6 cellular contexts compared by ENCODE assay signal in the genomic region with DNA sequence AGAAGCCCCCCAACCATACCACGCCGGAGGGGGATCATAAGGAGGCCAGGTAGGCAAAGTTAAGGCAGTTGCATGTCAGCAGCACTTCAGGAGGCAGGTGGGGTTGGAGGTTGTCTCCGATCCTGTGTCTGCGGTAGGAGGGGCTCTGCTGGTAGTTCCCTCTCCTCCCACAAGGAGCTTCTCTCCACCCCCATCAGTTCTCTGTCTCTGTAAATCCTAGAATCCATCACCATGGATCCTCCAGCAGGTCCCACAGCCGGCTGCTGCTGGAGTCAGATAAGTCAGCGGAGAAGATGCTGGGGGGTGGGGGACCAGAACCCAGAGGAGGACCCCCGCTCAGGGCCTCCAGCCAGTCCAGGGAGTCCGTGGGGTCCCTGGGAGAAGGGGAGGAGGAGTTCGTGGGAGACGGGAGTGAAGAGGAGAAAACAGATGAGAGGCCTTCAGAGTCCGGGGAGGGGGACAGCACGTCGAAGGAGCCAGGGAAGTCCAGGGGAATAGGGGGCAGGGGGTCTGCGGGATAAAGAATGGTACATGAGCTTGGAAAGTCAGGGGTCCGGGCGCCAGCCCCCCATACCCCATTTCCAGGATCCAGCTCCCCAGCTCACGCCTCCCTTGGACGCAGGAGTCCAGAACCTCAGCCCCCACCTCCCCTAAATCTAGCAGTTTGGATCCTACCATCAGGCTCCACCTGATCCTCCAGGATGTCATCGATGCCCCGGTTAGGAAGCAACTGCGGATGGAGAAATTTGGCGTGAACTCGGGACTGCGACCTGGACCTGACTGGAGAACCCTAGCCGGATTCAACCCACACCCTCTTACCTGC. TPM values are rescaled to one million over a fixed set of nuclear protein-coding genes. Genes with fewer than 3 reads are reported as not detected.
DNase-seq lines count a peak whose midpoint lies in the region; ATAC-seq and TF ChIP-seq lines count a peak whose summit lies in the region.

No MANE protein-coding gene starts in this region.

- DNase-seq in HFFc6 (no peak), right lobe of liver (no peak), NCI-H1105 treated with DMSO at 0.1 percent for 48 hours (lab: John Stamatoyannopoulos, UW) (no peak), omental fat pad (ENCODE audit: low spot score) (no peak)
- DNase-seq in activated CD4-positive, alpha-beta memory T cell treated with anti-CD3 and anti-CD28 coated beads for 36 hours: no peak

- H3K27ac ChIP-seq in right lobe of liver: no peak overlapping the region

- H3K4me1 Mint-ChIP-seq in HFFc6 (ENCODE audit: low read depth): peaks cover 36% of the 10 kb centered on the region
- H3K4me1 Mint-ChIP-seq in activated CD4-positive, alpha-beta memory T cell treated with anti-CD3 and anti-CD28 coated beads for 36 hours (ENCODE audit: low read depth): peaks cover 11% of the 10 kb centered on the region

- peak; percentile 40; the same call in 1 of the 2 replicates for TF ChIP-seq CTCF in HFFc6 (IDR thresholded peaks at IDR 0.05)
- no peak for TF ChIP-seq CTCF in right lobe of liver (IDR thresholded peaks at IDR 0.05)
- TF ChIP-seq CTCF in omental fat pad (IDR thresholded peaks at IDR 0.05): no peak

- CTCF ChIA-PET in activated CD4-positive, alpha-beta memory T cell treated with anti-CD3 and anti-CD28 coated beads for 36 hours (lab: Charles Lee): interaction anchor here (0.6 to 3.8 kb wide), 6 partner anchors 11 to 123 kb away, joined by 3 to 14 read pairs (median 4); partner anchors contain the start of genes CA11 and HSD17B14

- peak overlapping the region; percentile 43 for H3K27ac Mint-ChIP-seq in HFFc6
- H3K27ac Mint-ChIP-seq in activated CD4-positive, alpha-beta memory T cell treated with anti-CD3 and anti-CD28 coated beads for 36 hours: no peak overlapping the region

- H3K4me1 ChIP-seq in right lobe of liver: peaks cover 0 to 3% (median 0%) of the 10 kb centered on the region in 4 donors

- intact Hi-C loops in activated CD4-positive, alpha-beta memory T cell treated with anti-CD3 and anti-CD28 coated beads for 36 hours (cut with micrococcal nuclease): no loop called here
- intact Hi-C loops in right lobe of liver (cut with DNase I): no loop called here

- TF ChIP-seq POLR2A in right lobe of liver (IDR thresholded peaks at IDR 0.05): no peak

- H3K4me3 Mint-ChIP-seq in HFFc6: peak overlapping the region; percentile 88
- H3K4me3 Mint-ChIP-seq in activated CD4-positive, alpha-beta memory T cell treated with anti-CD3 and anti-CD28 coated beads for 36 hours: peak overlapping the region; percentile 83

- H3K27me3 Mint-ChIP-seq in HFFc6 (ENCODE audit: insufficient read depth): no peaks in the 10 kb centered on the region; the same call in none of the 2 replicates
- no peaks in the 10 kb centered on the region for H3K27me3 Mint-ChIP-seq in activated CD4-positive, alpha-beta memory T cell treated with anti-CD3 and anti-CD28 coated beads for 36 hours

- POLR2A ChIA-PET in activated CD4-positive, alpha-beta memory T cell treated with anti-CD3 and anti-CD28 coated beads for 36 hours (lab: Charles Lee): interaction anchor here (0.6 to 0.8 kb wide), 2 partner anchors 13 to 27 kb away, joined by 3 to 4 read pairs; no protein-coding TSS in a partner anchor

- WGBS in right lobe of liver (ENCODE audit: insufficient coverage, low coverage, low lambda C conversion rate, missing lambda C conversion rate): 31% methylated on average over 10 of the region's 25 CpGs

- no peaks in the 10 kb centered on the region; the same call in 1 of the 2 replicates for H3K36me3 Mint-ChIP-seq in HFFc6 (ENCODE audit: low read depth)
- no peaks in the 10 kb centered on the region for H3K36me3 Mint-ChIP-seq in activated CD4-positive, alpha-beta memory T cell treated with anti-CD3 and anti-CD28 coated beads for 36 hours

- H3K4me3 ChIP-seq in right lobe of liver: peak overlapping the region; percentile 54 to 68 (median 62)

- no peaks in the 10 kb centered on the region for H3K36me3 ChIP-seq in right lobe of liver

- no peaks in the 10 kb centered on the region for H3K9me3 ChIP-seq in right lobe of liver

- ATAC-seq in right lobe of liver (no peak), GM21529 (IDR thresholded peaks at IDR 0.05; ENCODE audit: unreplicated experiment) (no peak), omental fat pad (ENCODE audit: low FRiP score) (no peak)

- no peaks in the 10 kb centered on the region for H3K27me3 ChIP-seq in right lobe of liver

- H3K9me3 Mint-ChIP-seq in HFFc6: no peaks in the 10 kb centered on the region; the same call in 1 of the 2 replicates
- H3K9me3 Mint-ChIP-seq in activated CD4-positive, alpha-beta memory T cell treated with anti-CD3 and anti-CD28 coated beads for 36 hours: peaks cover 7% of the 10 kb centered on the region

RNA-seq across cellular contexts. Expression of gene MAMSTR, which starts 6.3 kb away (rescaled TPM):
- 1 to 10 TPM; 2.7 to 4.5 (median 3.0) TPM for total RNA-seq in HFFc6 (2021; fragmentation: NEBNext Ultra II Directional; extraction: Animal tissue kit (Norgen Biotek cat#: 25700))
- under 1 TPM; 0.76 to 0.85 TPM for total RNA-seq in activated CD4-positive, alpha-beta memory T cell treated with anti-CD3 and anti-CD28 coated beads for 36 hours
- total RNA-seq in right lobe of liver: under 1 TPM in 5 of 6 experiments, not detected in 1; 0.22 to 0.37 (median 0.24) TPM
- total RNA-seq in omental fat pad: 1 to 10 TPM in 2 of 4 donors, under 1 TPM in 2; 0.36 to 3.0 (median 1.0) TPM

RNA-seq across cellular contexts. Expression of gene FUT2, which starts 17.5 kb away (rescaled TPM):
- not detected for total RNA-seq in HFFc6 (2021; fragmentation: NEBNext Ultra II Directional; extraction: Animal tissue kit (Norgen Biotek cat#: 25700))
- total RNA-seq in activated CD4-positive, alpha-beta memory T cell treated with anti-CD3 and anti-CD28 coated beads for 36 hours: not detected
- 1 to 10 TPM in 1 of 6 experiments, not detected in 5; 2.6 TPM for total RNA-seq in right lobe of liver
- under 1 TPM in 2 of 4 donors, not detected in 2; 0.24 to 0.28 TPM for total RNA-seq in omental fat pad

RNA-seq across cellular contexts. Expression of gene RASIP1, which starts 27.2 kb away (rescaled TPM):
- total RNA-seq in HFFc6 (2021; fragmentation: NEBNext Ultra II Directional; extraction: Animal tissue kit (Norgen Biotek cat#: 25700)): under 1 TPM in 1 of 6 experiments, not detected in 5; 0.07 TPM
- under 1 TPM; 0.19 TPM for total RNA-seq in activated CD4-positive, alpha-beta memory T cell treated with anti-CD3 and anti-CD28 coated beads for 36 hours
- total RNA-seq in right lobe of liver (1 to 10 TPM; 2.7 to 6.7 (median 4.9) TPM), omental fat pad (10 to 100 TPM; 11.3 to 60.8 (median 32.4) TPM)

RNA-seq across cellular contexts. Expression of gene IZUMO1, which starts 33.5 kb away (rescaled TPM):
- not detected for total RNA-seq in HFFc6 (2021; fragmentation: NEBNext Ultra II Directional; extraction: Animal tissue kit (Norgen Biotek cat#: 25700))
- total RNA-seq in activated CD4-positive, alpha-beta memory T cell treated with anti-CD3 and anti-CD28 coated beads for 36 hours: not detected
- total RNA-seq in right lobe of liver (under 1 TPM in 5 of 6 experiments, not detected in 1; 0.10 to 0.35 (median 0.13) TPM), omental fat pad (1 to 10 TPM in 3 of 4 donors, not detected in 1; 1.3 to 2.5 (median 1.3) TPM)

RNA-seq across cellular contexts. Expression of gene FUT1, which starts 39.2 kb away (rescaled TPM):
- under 1 TPM in 3 of 6 experiments, not detected in 3; 0.05 to 0.06 (median 0.05) TPM for total RNA-seq in HFFc6 (2021; fragmentation: NEBNext Ultra II Directional; extraction: Animal tissue kit (Norgen Biotek cat#: 25700))
- under 1 TPM; 0.36 to 0.40 TPM for total RNA-seq in activated CD4-positive, alpha-beta memory T cell treated with anti-CD3 and anti-CD28 coated beads for 36 hours
- total RNA-seq in right lobe of liver: 1 to 10 TPM in 3 of 6 experiments, under 1 TPM in 3; 0.22 to 1.9 (median 0.93) TPM
- 1 to 10 TPM; 2.2 to 7.1 (median 5.3) TPM for total RNA-seq in omental fat pad
